ENCODE assay signal across 1 cellular context in genomic region chr1:1000357-1001056, GRCh38.
TF ChIP-seq lines count a peak whose summit lies in the region.

No MANE protein-coding gene starts in this region.

TF ChIP-seq in HepG2, 621 proteins besides CTCF, POLR2A, EP300 and RAD21 (continued from another document and continues in another):
- TF ChIP-seq CREM (IDR thresholded peaks at IDR 0.05), result peak; percentile 95
- peak; percentile 88 for TF ChIP-seq CREM (CRISPR knock-in tag; IDR thresholded peaks at IDR 0.05)
- peak; percentile 89; the same call in 1 of the 2 replicates for TF ChIP-seq EED (CRISPR knock-in tag; IDR thresholded peaks at IDR 0.05)
- TF ChIP-seq NFATC3 (CRISPR knock-in tag; IDR thresholded peaks at IDR 0.05), result no peak
- peak; percentile 75; the same call in 1 of the 2 replicates for TF ChIP-seq ZNF232 (CRISPR knock-in tag; IDR thresholded peaks at IDR 0.05; ENCODE audit: borderline replicate concordance)
- TF ChIP-seq ZUFSP (CRISPR knock-in tag; IDR thresholded peaks at IDR 0.05; ENCODE audit: borderline replicate concordance), result no peak
- TF ChIP-seq ZNF704 (CRISPR knock-in tag; IDR thresholded peaks at IDR 0.05; ENCODE audit: borderline replicate concordance), result peak; percentile 75; the same call in 1 of the 2 replicates
- no peak for TF ChIP-seq ZBTB4 (CRISPR knock-in tag; IDR thresholded peaks at IDR 0.05; ENCODE audit: borderline replicate concordance)
- TF ChIP-seq HBP1 (CRISPR knock-in tag; IDR thresholded peaks at IDR 0.05; ENCODE audit: low read depth), result no peak
- TF ChIP-seq KAT8 (CRISPR knock-in tag; IDR thresholded peaks at IDR 0.05), result peak; percentile 73; the same call in 1 of the 2 replicates
- TF ChIP-seq ZNF235 (CRISPR knock-in tag; IDR thresholded peaks at IDR 0.05; ENCODE audit: borderline replicate concordance), result no peak
- no peak for TF ChIP-seq ZBTB49 (CRISPR knock-in tag; IDR thresholded peaks at IDR 0.05; ENCODE audit: borderline replicate concordance)
- 0 out of 2 replicates have a peak, but pooled peaks have one; percentile 71 for TF ChIP-seq TBP (CRISPR knock-in tag; IDR thresholded peaks at IDR 0.05)
- TF ChIP-seq ZBTB39 (CRISPR knock-in tag; IDR thresholded peaks at IDR 0.05), result peak; percentile 85; the same call in 1 of the 2 replicates
- TF ChIP-seq CREBL2 (CRISPR knock-in tag; IDR thresholded peaks at IDR 0.05; ENCODE audit: borderline replicate concordance), result no peak
- TF ChIP-seq TAF1 (CRISPR knock-in tag; IDR thresholded peaks at IDR 0.05), result peak; percentile 82
- no peak for TF ChIP-seq ASH2L (IDR thresholded peaks at IDR 0.05; ENCODE audit: insufficient read length, low read depth, low read length)
- TF ChIP-seq SIX1 (CRISPR knock-in tag; IDR thresholded peaks at IDR 0.05; ENCODE audit: borderline replicate concordance), result no peak
- TF ChIP-seq SNAPC4 (CRISPR knock-in tag; IDR thresholded peaks at IDR 0.05), result 0 out of 2 replicates have a peak, but pooled peaks have one; percentile 12
- 0 out of 2 replicates have a peak, but pooled peaks have one; percentile 24 for TF ChIP-seq ZNF816 (CRISPR knock-in tag; IDR thresholded peaks at IDR 0.05; ENCODE audit: borderline replicate concordance)
- TF ChIP-seq ZNF382 (CRISPR knock-in tag; IDR thresholded peaks at IDR 0.05; ENCODE audit: borderline replicate concordance), result no peak
- TF ChIP-seq ATF5 (CRISPR knock-in tag; IDR thresholded peaks at IDR 0.05; ENCODE audit: low read depth), result peak; percentile 61; the same call in 1 of the 2 replicates
- no peak for TF ChIP-seq MTF2 (CRISPR knock-in tag; IDR thresholded peaks at IDR 0.05; ENCODE audit: borderline replicate concordance)
- TF ChIP-seq ATF7 (IDR thresholded peaks at IDR 0.05), result peak; percentile 100
- TF ChIP-seq ATF7 (CRISPR knock-in tag; IDR thresholded peaks at IDR 0.05), result peak; percentile 100
- TF ChIP-seq THRA (CRISPR knock-in tag; IDR thresholded peaks at IDR 0.05; ENCODE audit: borderline replicate concordance), result 0 out of 2 replicates have a peak, but pooled peaks have one; percentile 40
- TF ChIP-seq BRCA1 (CRISPR knock-in tag; IDR thresholded peaks at IDR 0.05), result no peak
- peak; percentile 49; the same call in 1 of the 2 replicates for TF ChIP-seq FOXK1 (CRISPR knock-in tag; IDR thresholded peaks at IDR 0.05; ENCODE audit: borderline replicate concordance, low read depth)
- peak; percentile 40 for TF ChIP-seq MLX (CRISPR knock-in tag; IDR thresholded peaks at IDR 0.05)
- no peak for TF ChIP-seq PHF21A (CRISPR knock-in tag; IDR thresholded peaks at IDR 0.05)
- peak; percentile 84; the same call in 1 of the 2 replicates for TF ChIP-seq TSC22D2 (CRISPR knock-in tag; IDR thresholded peaks at IDR 0.05; ENCODE audit: borderline replicate concordance)
- TF ChIP-seq RCOR2 (CRISPR knock-in tag; IDR thresholded peaks at IDR 0.05), result peak; percentile 65; the same call in 1 of the 2 replicates
